Comparison of ENCODE assay signal across 8 cellular contexts in genomic region chr12:3885179-3886094, GRCh38. TPM values are rescaled to one million over a fixed set of nuclear protein-coding genes. Genes with fewer than 3 reads are reported as not detected.
DNase-seq lines count a peak whose midpoint lies in the region; ATAC-seq, FAIRE-seq and TF ChIP-seq lines count a peak whose summit lies in the region.

No MANE protein-coding gene starts in this region.

- H3K4me3 Mint-ChIP-seq in Calu3 (ENCODE audit: low read depth, unreplicated experiment): no peak overlapping the region

- H3K36me3 Mint-ChIP-seq in Calu3 (ENCODE audit: insufficient read depth, unreplicated experiment): no peaks in the 10 kb centered on the region

- peak; percentile 64 for TF ChIP-seq CTCF in Calu3 (IDR thresholded peaks at IDR 0.05; ENCODE audit: unreplicated experiment)
- TF ChIP-seq CTCF in RWPE2 (IDR thresholded peaks at IDR 0.05; ENCODE audit: poor library complexity, severe bottlenecking): peak; percentile 97
- peak; percentile 76 for TF ChIP-seq CTCF in choroid plexus epithelial cell (conservative IDR thresholded peaks at IDR 0.05; ENCODE audit: low read depth, low read length)
- TF ChIP-seq CTCF in HepG2 (CRISPR knock-in tag; IDR thresholded peaks at IDR 0.05): peak; percentile 78
- TF ChIP-seq CTCF in thoracic aorta (IDR thresholded peaks at IDR 0.05): peak; percentile 72

- peak; percentile 5 for DNase-seq in Calu3
- peak; percentile 49 for DNase-seq in H7
- no peak for DNase-seq in RWPE2 (ENCODE audit: low spot score)
- DNase-seq in choroid plexus epithelial cell (ENCODE audit: low read depth): peak; percentile 80
- DNase-seq in HepG2 (ENCODE audit: low spot score): peak; percentile 36
- no peak for DNase-seq in thoracic aorta (ENCODE audit: low spot score)
- DNase-seq in UCSD-AML1 (lab: John Stamatoyannopoulos, UW; ENCODE audit: unreplicated experiment): no peak
- no peak for DNase-seq in 8988T

- H3K27ac Mint-ChIP-seq in Calu3 (ENCODE audit: unreplicated experiment): no peak overlapping the region

- BruUV-seq in Calu3 (replicated peaks; lab: Mats Ljungman, UMichigan) (no TSS peak), HepG2 (replicated peaks; lab: Mats Ljungman, UMichigan) (no TSS peak)

- H3K9me3 Mint-ChIP-seq in Calu3 (ENCODE audit: low read depth, unreplicated experiment): no peaks in the 10 kb centered on the region

- POLR2A ChIA-PET in HepG2 (lab: Yijun Ruan, JAX): no interaction called here

- H3K27me3 Mint-ChIP-seq in Calu3 (ENCODE audit: unreplicated experiment): peaks cover 23% of the 10 kb centered on the region

- H2AFZ ChIP-seq in HepG2 (ENCODE audit: low read length): no peak overlapping the region

- H3K4me2 ChIP-seq in HepG2 (ENCODE audit: low read depth, low read length): no peak overlapping the region

- TF ChIP-seq EP300 in HepG2 (IDR thresholded peaks at IDR 0.05; ENCODE audit: low read depth in 2 of 2, low read length in 2 of 2): no peak
- no peak for TF ChIP-seq EP300 in HepG2 (CRISPR knock-in tag; IDR thresholded peaks at IDR 0.05; ENCODE audit: borderline replicate concordance)

- H3K9ac ChIP-seq in HepG2 (ENCODE audit: insufficient read depth, low read depth, low read length): no peak overlapping the region

- intact Hi-C loops in Calu3 (cut with micrococcal nuclease; ENCODE audit: unreplicated experiment): loop anchor here (1.0 to 5.0 kb wide), 3 partner anchors 112 to 392 kb away; no protein-coding TSS in a partner anchor
- intact Hi-C loops in HepG2 (cut with micrococcal nuclease; ENCODE audit: unreplicated experiment): loop anchor here (1.0 to 5.0 kb wide), 6 partner anchors 65 to 392 kb away; no protein-coding TSS in a partner anchor

- peak; percentile 74 for TF ChIP-seq RAD21 in HepG2 (CRISPR knock-in tag; IDR thresholded peaks at IDR 0.05)

- no peaks in the 10 kb centered on the region for H3K4me1 Mint-ChIP-seq in Calu3 (ENCODE audit: low read depth, unreplicated experiment)

- no peaks in the 10 kb centered on the region for H4K20me1 ChIP-seq in HepG2 (ENCODE audit: insufficient read depth, low read length)

- H3K27me3 ChIP-seq in H7 (ENCODE audit: control insufficient read depth, insufficient read depth, low read length): no peaks in the 10 kb centered on the region
- no peaks in the 10 kb centered on the region for H3K27me3 ChIP-seq in RWPE2 (ENCODE audit: insufficient read depth, poor library complexity, severe bottlenecking)
- H3K27me3 ChIP-seq in HepG2 (ENCODE audit: control insufficient read depth in 1 of 2, insufficient read depth in 2 of 2, low read length in 2 of 2): no peaks in the 10 kb centered on the region; a peak in 2 of 5 replicates
- no peaks in the 10 kb centered on the region for H3K27me3 ChIP-seq in thoracic aorta (replicated peaks; ENCODE audit: insufficient read depth)

- ATAC-seq in RWPE2 (ENCODE audit: low read depth) (no peak), HepG2 (no peak), thoracic aorta (ENCODE audit: insufficient number of reproducible peaks, low FRiP score, low read depth) (peak; percentile 31)

- no peaks in the 10 kb centered on the region for H3K79me2 ChIP-seq in HepG2 (ENCODE audit: insufficient read depth, low read length)

- no peak overlapping the region for H3K4me3 ChIP-seq in H7 (ENCODE audit: insufficient read depth, low read depth, low read length)
- no peak overlapping the region for H3K4me3 ChIP-seq in RWPE2 (ENCODE audit: severe bottlenecking)
- H3K4me3 ChIP-seq in choroid plexus epithelial cell (ENCODE audit: low read depth, low read length): peak overlapping the region; percentile 60
- H3K4me3 ChIP-seq in HepG2 (replicated peaks in 1 of 3; ENCODE audit: insufficient read depth in 1 of 3, low read depth in 2 of 3, low read length in 3 of 3): no peak overlapping the region
- peak overlapping the region; percentile 70 for H3K4me3 ChIP-seq in thoracic aorta

- CTCF ChIA-PET in Calu3 (lab: Charles Lee) (interaction anchor here (0.5 to 5.9 kb wide), 5 partner anchors 147 to 497 kb away, joined by 3 to 40 read pairs (median 5); no protein-coding TSS in a partner anchor), HepG2 (lab: Yijun Ruan, JAX; ENCODE audit: low intra/inter-chr PET ratio, low total read pairs) (interaction anchor here (1.3 to 2.2 kb wide), 4 partner anchors 107 to 391 kb away, joined by 3 to 20 read pairs (median 12); no protein-coding TSS in a partner anchor)

- in situ Hi-C loops in HepG2 (cut with HindIII; ENCODE audit: extremely low pct_ligation_motif_present, low pct_unique_long_range_greater_than_20kb): loop anchor here (5.0 kb wide), 2 partner anchors 152 to 392 kb away; no protein-coding TSS in a partner anchor

- no peak for TF ChIP-seq POLR2A in HepG2 (IDR thresholded peaks at IDR 0.05; ENCODE audit: insufficient read depth in 1 of 2, low read depth in 2 of 2, low read length in 2 of 2)

- H3K27ac ChIP-seq in RWPE2 (ENCODE audit: poor library complexity, severe bottlenecking) (no peak overlapping the region), HepG2 (ENCODE audit: extremely low read length, insufficient read depth, low read length) (no peak overlapping the region), thoracic aorta (peak overlapping the region; percentile 84 to 87)

- H3K36me3 ChIP-seq in H7 (replicated peaks; ENCODE audit: control insufficient read depth, insufficient read depth, low read length) (no peaks in the 10 kb centered on the region), RWPE2 (ENCODE audit: low read depth) (no peaks in the 10 kb centered on the region), HepG2 (replicated peaks in 1 of 2; ENCODE audit: control insufficient read depth in 1 of 2, insufficient read depth in 2 of 2, low read length in 2 of 2) (no peaks in the 10 kb centered on the region), thoracic aorta (no peaks in the 10 kb centered on the region)

- peak; percentile 71 for FAIRE-seq in HepG2 (lab: Jason Lieb, UNC)

- peaks cover 6% of the 10 kb centered on the region for H3K4me1 ChIP-seq in RWPE2 (ENCODE audit: insufficient read depth, poor library complexity, severe bottlenecking)
- H3K4me1 ChIP-seq in HepG2 (ENCODE audit: insufficient read depth, low read length): 0 out of 2 replicates have a peak, but pooled peaks cover 6% of the 10 kb centered on the region
- H3K4me1 ChIP-seq in thoracic aorta (ENCODE audit: control insufficient read depth in 1 of 2, low read depth in 2 of 2): no peaks in the 10 kb centered on the region

- H3K9me3 ChIP-seq in RWPE2 (ENCODE audit: severe bottlenecking) (no peaks in the 10 kb centered on the region), HepG2 (ENCODE audit: low read length) (no peaks in the 10 kb centered on the region), thoracic aorta (no peaks in the 10 kb centered on the region)

- 27% methylated on average over 9 of the region's 9 CpGs for WGBS in HepG2 (ENCODE audit: low lambda C conversion rate)

TF ChIP-seq in HepG2, 621 proteins besides CTCF, POLR2A, EP300 and RAD21:
- no peak for TF ChIP-seq ZNF772 (CRISPR knock-in tag; IDR thresholded peaks at IDR 0.05)
- peak; percentile 46; the same call in 1 of the 2 replicates for TF ChIP-seq MIXL1 (CRISPR knock-in tag; IDR thresholded peaks at IDR 0.05)
- peak; percentile 90 for TF ChIP-seq STAG1 (CRISPR knock-in tag; IDR thresholded peaks at IDR 0.05)
- no peak for TF ChIP-seq ZNF782 (CRISPR knock-in tag; IDR thresholded peaks at IDR 0.05; ENCODE audit: borderline replicate concordance)
- TF ChIP-seq TEAD3 (CRISPR knock-in tag; optimal IDR thresholded peaks at IDR 0.05; ENCODE audit: borderline replicate concordance): peak; percentile 59
- peak; percentile 87 for TF ChIP-seq SMC3 (IDR thresholded peaks at IDR 0.05; ENCODE audit: low read length)
- peak; percentile 79 for TF ChIP-seq ARID3A (IDR thresholded peaks at IDR 0.05; ENCODE audit: low read depth, low read length)
TF ChIP-seq in HepG2: peak in this region for 5.

RNA-seq across cellular contexts. Expression of gene PARP11, which starts 12.2 kb away (rescaled TPM):
- total RNA-seq in Calu3 (2022): 3.7 and 5.2 TPM in 2 replicates
- 4.0 and 4.9 TPM in 2 replicates for total RNA-seq in H7 (2014; rRNA removed; shearing (Covaris generic))
- 7.6 and 11.5 TPM in 2 replicates for total RNA-seq in HepG2 (2016; rRNA removed; fragmentation: Illumina TruSeq; extraction: Trizol)
- 6.5 and 6.9 TPM in 2 replicates for total RNA-seq in HepG2 (2016; cell fraction: cytosol; rRNA removed; fragmentation: Illumina TruSeq; extraction: Trizol; ENCODE audit: low read depth)
- 7.2 and 11.1 TPM in 2 replicates for total RNA-seq in HepG2 (2016; cell fraction: insoluble cytoplasmic fraction; rRNA removed; fragmentation: Illumina TruSeq; extraction: Trizol)
- total RNA-seq in HepG2 (2016; cell fraction: membrane; rRNA removed; fragmentation: Illumina TruSeq; extraction: Trizol): 6.3 and 8.2 TPM in 2 replicates
- total RNA-seq in HepG2 (2016; cell fraction: nucleus; rRNA removed; fragmentation: Illumina TruSeq; extraction: Trizol): 10.1 and 10.5 TPM in 2 replicates
- polyA plus RNA-seq in HepG2 (2011; rRNA removed): 4.0 and 4.2 TPM in 2 replicates
- polyA plus RNA-seq in HepG2 (2011; cell fraction: cytosol; rRNA removed): 2.2 and 3.4 TPM in 2 replicates
- polyA plus RNA-seq in HepG2 (2011; cell fraction: nucleus; rRNA removed): 2.5 and 2.9 TPM in 2 replicates
- polyA plus RNA-seq in HepG2 (2012): 3.1 and 4.5 TPM in 2 replicates
- 1.3 and 2.1 TPM in 2 replicates for polyA plus RNA-seq in HepG2 (2016; cell fraction: cytosol; fragmentation: Illumina TruSeq; extraction: Trizol; ENCODE audit: low read depth)
- polyA plus RNA-seq in HepG2 (2016; cell fraction: insoluble cytoplasmic fraction; fragmentation: Illumina TruSeq; extraction: Trizol; ENCODE audit: low read depth): 6.2 and 7.9 TPM in 2 replicates
- polyA plus RNA-seq in HepG2 (2016; cell fraction: membrane; fragmentation: Illumina TruSeq; extraction: Trizol; ENCODE audit: low read depth): 2.5 and 2.9 TPM in 2 replicates
- polyA plus RNA-seq in HepG2 (2016; cell fraction: nucleus; fragmentation: Illumina TruSeq; extraction: Trizol; ENCODE audit: insufficient read depth, low read depth): 4.5 and 5.9 TPM in 2 replicates
- 4.3 TPM in 1 of 2 replicates, not detected in the other for polyA minus RNA-seq in HepG2 (2011; rRNA and poly(A)+ RNA removed; ENCODE audit: low replicate concordance)
- 2.3 and 5.7 TPM in 2 replicates for polyA minus RNA-seq in HepG2 (2011; cell fraction: cytosol; rRNA and poly(A)+ RNA removed)
- polyA minus RNA-seq in HepG2 (2011; cell fraction: nucleus; rRNA and poly(A)+ RNA removed): 13.3 and 18.6 TPM in 2 replicates
- total RNA-seq in thoracic aorta: 10 to 100 TPM in 1 of 2 donors, 1 to 10 TPM in 1; 2.8 to 11.4 TPM

Comparison
In these comparisons a context has a peak if more than half of its experiments do, and no peak if none do; other contexts are left out.
1. DNase-seq: peak in Calu3 (single experiment), H7 (single experiment), choroid plexus epithelial cell (single experiment) and HepG2 (single experiment); none in RWPE2 (single experiment), thoracic aorta (single experiment), UCSD-AML1 (single experiment) and 8988T (single experiment).
2. H3K4me3 ChIP-seq: peak in choroid plexus epithelial cell (single experiment) and thoracic aorta (single experiment); none in H7 (single experiment), RWPE2 (single experiment) and HepG2 (0 of 3).
3. H3K27ac ChIP-seq: peak in thoracic aorta (2 of 2); none in RWPE2 (single experiment) and HepG2 (single experiment).
4. Peak in every context shown above with its lines, with median percentiles within 50 percentile points of each other: CTCF ChIP-seq.